ENCODE assay signal across 17 cellular contexts in the genomic region with DNA sequence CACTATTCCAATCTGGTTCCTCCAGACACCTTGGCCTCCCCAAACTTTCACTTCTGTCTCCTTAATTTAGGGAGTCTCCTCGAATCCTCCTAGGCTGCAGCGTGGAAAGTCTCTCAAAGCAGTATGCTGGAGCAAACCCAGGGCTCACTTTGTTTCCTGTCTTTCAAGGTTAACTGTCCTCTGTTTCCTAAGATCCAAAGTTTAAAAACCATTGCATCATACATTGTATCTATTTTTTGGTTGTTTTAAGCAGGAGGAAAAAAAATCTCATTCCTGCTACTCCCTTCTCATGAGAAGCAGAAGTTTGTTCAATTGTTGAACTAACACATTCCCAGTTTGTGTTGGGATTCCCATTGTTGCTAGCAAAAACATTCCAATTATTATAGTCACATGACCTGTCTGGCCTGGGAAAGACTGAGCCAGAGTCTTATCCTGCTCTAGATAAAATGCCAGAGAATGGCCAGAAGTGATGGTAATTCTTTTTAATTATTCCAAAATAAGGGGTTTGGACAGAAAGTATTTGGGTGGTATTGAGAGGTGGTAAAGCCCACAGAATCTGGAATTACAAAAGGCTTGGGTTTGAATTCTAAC.
"Had no signal": no experiment of that assay in that cellular context is flagged by ENCODE, and none has a peak within 500 bp of the region (broad histone marks: within the 10 kb centered on the region; RNA-seq: fewer than 3 reads in every experiment).

No MANE protein-coding gene starts in this region.

- H3K4me2 ChIP-seq: hepatocyte had no signal

- H3K4me3 ChIP-seq: esophagus squamous epithelium, hepatocyte, stomach, thyroid gland had no signal

- ATAC-seq: activated CD4-positive, CD25-positive, alpha-beta regulatory T cell treated with anti-CD3 and anti-CD28 coated beads, Interleukin-2, amount 50 U/mL, for 24 hours; foreskin keratinocyte; natural killer cell had no signal

- H3K4me1 ChIP-seq: foreskin keratinocyte, thyroid gland had no signal

- H3K36me3 Mint-ChIP-seq: activated naive CD4-positive, alpha-beta T cell treated with anti-CD3 and anti-CD28 coated beads, Interleukin-2, amount 50 U/mL, for 24 hours; brain; natural killer cell had no signal

- H3K9me3 ChIP-seq: esophagus squamous epithelium, stomach, thyroid gland had no signal

- FAIRE-seq: endometrium had no signal

- H3K4me3 Mint-ChIP-seq: activated naive CD4-positive, alpha-beta T cell treated with anti-CD3 and anti-CD28 coated beads, Interleukin-2, amount 50 U/mL, for 24 hours; brain; natural killer cell had no signal

- H3K4me1 Mint-ChIP-seq: activated naive CD4-positive, alpha-beta T cell treated with anti-CD3 and anti-CD28 coated beads, Interleukin-2, amount 50 U/mL, for 24 hours; natural killer cell had no signal

- H3K27me3 ChIP-seq: esophagus squamous epithelium, foreskin keratinocyte, hepatocyte, stomach, thyroid gland had no signal

- DNase-seq: activated CD4-positive, alpha-beta T cell treated with anti-CD3 and anti-CD28 coated beads, Interleukin-2, amount 50 U/mL, for 4 hours; activated effector memory CD4-positive, alpha-beta T cell treated with Interleukin-2 at 50 U/mL for 16 hours; activated T-cell treated with anti-CD3 and anti-CD28 coated beads, Interleukin-2, amount 50 U/mL, for 1 hour; cerebellar nuclear complex; esophagus squamous epithelium; foreskin keratinocyte; mammary epithelial cell; natural killer cell; stimulated activated CD4-positive, alpha-beta T cell treated with anti-CD3 and anti-CD28 coated beads, Interleukin-15, amount 100 ng/mL, for 24 hours; stimulated activated CD4-positive, alpha-beta T cell treated with anti-CD3 and anti-CD28 coated beads, Interleukin-4, amount 100 ng/mL, for 24 hours; stomach; thyroid gland had no signal

- H3K79me2 ChIP-seq: hepatocyte had no signal

- H2AFZ ChIP-seq: hepatocyte had no signal

- H3K36me3 ChIP-seq: esophagus squamous epithelium, stomach, thyroid gland had no signal

- H3K27ac Mint-ChIP-seq: activated naive CD4-positive, alpha-beta T cell treated with anti-CD3 and anti-CD28 coated beads, Interleukin-2, amount 50 U/mL, for 24 hours; brain; natural killer cell had no signal

- H3K9me3 Mint-ChIP-seq: activated naive CD4-positive, alpha-beta T cell treated with anti-CD3 and anti-CD28 coated beads, Interleukin-2, amount 50 U/mL, for 24 hours; natural killer cell had no signal

- H3K27ac ChIP-seq: foreskin keratinocyte, hepatocyte, stomach, thyroid gland had no signal
